25 cellular contexts compared by ENCODE assay signal in genomic region chr4:17072483-17072882, GRCh38.
DNase-seq lines count a peak whose midpoint lies in the region; ATAC-seq, FAIRE-seq and TF ChIP-seq lines count a peak whose summit lies in the region.
"Had no signal": no experiment of that assay in that cellular context is flagged by ENCODE, and none has a peak within 500 bp of the region (broad histone marks: within the 10 kb centered on the region; RNA-seq: fewer than 3 reads in every experiment).

No MANE protein-coding gene starts in this region.

- H4K20me1 ChIP-seq in HepG2 (ENCODE audit: insufficient read depth, low read length) (no peaks in the 10 kb centered on the region), fibroblast of lung (ENCODE audit: control insufficient read depth, extremely low read depth, insufficient read depth, low read length) (no peaks in the 10 kb centered on the region)

- no peak for ATAC-seq in HepG2
- ATAC-seq: stimulated activated naive CD8-positive, alpha-beta T cell treated with anti-CD3 and anti-CD28 coated beads, Interleukin-15, amount 100 ng/mL, for 72 hours had no signal

- no TSS peak for BruUV-seq in HepG2 (replicated peaks; lab: Mats Ljungman, UMichigan)

- H3K27ac ChIP-seq in liver (ENCODE audit: low read depth in 1 of 2, low read length in 2 of 2) (no peak overlapping the region), HepG2 (ENCODE audit: extremely low read length, insufficient read depth, low read length) (no peak overlapping the region), fibroblast of lung (ENCODE audit: insufficient read depth, low read length) (no peak overlapping the region)
- H3K27ac ChIP-seq: SJCRH30, tibial artery had no signal

- no peak for FAIRE-seq in HepG2 (lab: Jason Lieb, UNC)
- FAIRE-seq: A204.1, bronchial epithelial cell, H54, TTC549 had no signal

- H3K27me3 ChIP-seq in liver (ENCODE audit: control insufficient read depth in 4 of 4, insufficient read depth in 4 of 4, low read length in 3 of 4), result no peaks in the 10 kb centered on the region
- H3K27me3 ChIP-seq in HepG2 (ENCODE audit: control insufficient read depth in 1 of 2, insufficient read depth in 2 of 2, low read length in 2 of 2), result no peaks in the 10 kb centered on the region
- H3K27me3 ChIP-seq in fibroblast of lung (ENCODE audit: control insufficient read depth, insufficient read depth, low read length), result no peaks in the 10 kb centered on the region
- H3K27me3 ChIP-seq: SJCRH30, tibial artery had no signal

- no peaks in the 10 kb centered on the region for H3K9me3 ChIP-seq in liver (ENCODE audit: control insufficient read depth in 4 of 4, low read length in 3 of 4)
- H3K9me3 ChIP-seq in HepG2 (ENCODE audit: low read length), result no peaks in the 10 kb centered on the region
- H3K9me3 ChIP-seq in fibroblast of lung (ENCODE audit: control insufficient read depth, insufficient read depth, low read depth, low read length), result no peaks in the 10 kb centered on the region
- H3K9me3 ChIP-seq: SJCRH30, tibial artery had no signal

- intact Hi-C loops in HepG2 (cut with micrococcal nuclease; ENCODE audit: unreplicated experiment), result no loop called here

- TF ChIP-seq CTCF in liver (IDR thresholded peaks at IDR 0.05; ENCODE audit: low read depth, low read length, missing input control), result no peak
- no peak for TF ChIP-seq CTCF in HepG2 (CRISPR knock-in tag; IDR thresholded peaks at IDR 0.05)
- TF ChIP-seq CTCF in fibroblast of lung (conservative IDR thresholded peaks at IDR 0.05 in 1 of 2, IDR thresholded peaks at IDR 0.05 in 1 of 2; ENCODE audit: low read depth in 1 of 2, low read length in 2 of 2), result no peak

- H3K4me3 ChIP-seq in liver (ENCODE audit: low read depth in 1 of 3, low read length in 3 of 3), result no peak overlapping the region
- H3K4me3 ChIP-seq in HepG2 (replicated peaks in 1 of 3; ENCODE audit: insufficient read depth in 1 of 3, low read depth in 2 of 3, low read length in 3 of 3), result no peak overlapping the region
- no peak overlapping the region for H3K4me3 ChIP-seq in fibroblast of lung (replicated peaks in 1 of 4; ENCODE audit: control extremely low read depth in 1 of 4, insufficient read depth in 1 of 4, low read depth in 3 of 4, low read length in 4 of 4)
- H3K4me3 ChIP-seq: SJCRH30, tibial artery had no signal

- no peak overlapping the region for H3K9ac ChIP-seq in liver (ENCODE audit: low read depth in 1 of 2, low read length in 2 of 2)
- H3K9ac ChIP-seq in HepG2 (ENCODE audit: insufficient read depth, low read depth, low read length), result no peak overlapping the region
- no peak overlapping the region for H3K9ac ChIP-seq in fibroblast of lung (ENCODE audit: insufficient read depth, low read length)

- H3K79me2 ChIP-seq in HepG2 (ENCODE audit: insufficient read depth, low read length) (no peaks in the 10 kb centered on the region), fibroblast of lung (ENCODE audit: control insufficient read depth, insufficient read depth, low read length) (no peaks in the 10 kb centered on the region)

- POLR2A ChIA-PET in HepG2 (lab: Yijun Ruan, JAX), result no interaction called here

- no peaks in the 10 kb centered on the region for H3K36me3 ChIP-seq in liver (ENCODE audit: control insufficient read depth in 4 of 4, insufficient read depth in 3 of 4, low read depth in 1 of 4, low read length in 3 of 4)
- no peaks in the 10 kb centered on the region for H3K36me3 ChIP-seq in HepG2 (replicated peaks in 1 of 2; ENCODE audit: control insufficient read depth in 1 of 2, insufficient read depth in 2 of 2, low read length in 2 of 2)
- no peaks in the 10 kb centered on the region for H3K36me3 ChIP-seq in fibroblast of lung (ENCODE audit: control insufficient read depth, insufficient read depth, low read length)
- H3K36me3 ChIP-seq: SJCRH30, tibial artery had no signal

- H3K4me1 ChIP-seq in liver (ENCODE audit: control insufficient read depth in 4 of 4, insufficient read depth in 4 of 4, low read length in 3 of 4) (no peaks in the 10 kb centered on the region), HepG2 (ENCODE audit: insufficient read depth, low read length) (no peaks in the 10 kb centered on the region), fibroblast of lung (ENCODE audit: control insufficient read depth, extremely low read depth, insufficient read depth, low read length) (peaks cover 9% of the 10 kb centered on the region)
- H3K4me1 ChIP-seq: SJCRH30 had no signal

- TF ChIP-seq RAD21 in liver (IDR thresholded peaks at IDR 0.05) (peak in 1 of 2 donors; percentile 27), HepG2 (CRISPR knock-in tag; IDR thresholded peaks at IDR 0.05) (no peak)

- no peak for TF ChIP-seq EP300 in HepG2 (IDR thresholded peaks at IDR 0.05; ENCODE audit: low read depth in 2 of 2, low read length in 2 of 2)
- TF ChIP-seq EP300 in HepG2 (CRISPR knock-in tag; IDR thresholded peaks at IDR 0.05; ENCODE audit: borderline replicate concordance), result no peak

- DNase-seq in HepG2 (ENCODE audit: low spot score) (no peak), fibroblast of lung (ENCODE audit: low read depth in 2 of 2) (peak in 1 of 2 donors; percentile 60), islet precursor cell (peak; percentile 68), NCI-H1092 (lab: John Stamatoyannopoulos, UW) (no peak), NCI-H1436 (lab: John Stamatoyannopoulos, UW) (no peak), foreskin melanocyte (no peak), GF-D8 (lab: John Stamatoyannopoulos, UW) (no peak)
- DNase-seq: activated CD4-positive, alpha-beta T cell treated with anti-CD3 and anti-CD28 coated beads, Interleukin-2, amount 50 U/mL, for 4 hours; activated naive CD4-positive, alpha-beta T cell treated with Interleukin-2 at 50 U/mL for 16 hours; CD8-positive, alpha-beta memory T cell; glutamatergic neuron; NCI-H1048; NCI-H187; NCI-H526; NK-92 treated with Interleukin-12 subunit alpha and Interleukin-12 subunit beta, amount 100 ng/mL, for 24 hours; occipital lobe; SJCRH30; stimulated activated CD8-positive, alpha-beta memory T cell treated with anti-CD3 and anti-CD28 coated beads, Interleukin-4, amount 100 ng/mL, for 48 hours; stimulated activated naive CD8-positive, alpha-beta T cell treated with anti-CD3 and anti-CD28 coated beads, Interleukin-15, amount 100 ng/mL, for 72 hours; tibial artery had no signal

- no peak overlapping the region for H3K4me2 ChIP-seq in HepG2 (ENCODE audit: low read depth, low read length)
- no peak overlapping the region for H3K4me2 ChIP-seq in fibroblast of lung (ENCODE audit: extremely low read depth, insufficient read depth, low read length)

- in situ Hi-C loops in HepG2 (cut with HindIII; ENCODE audit: extremely low pct_ligation_motif_present, low pct_unique_long_range_greater_than_20kb), result no loop called here

- 50% methylated on average over 3 of the region's 3 CpGs for WGBS in liver
- 5% methylated on average over 3 of the region's 3 CpGs for WGBS in HepG2 (ENCODE audit: low lambda C conversion rate)

- TF ChIP-seq POLR2A in HepG2 (IDR thresholded peaks at IDR 0.05; ENCODE audit: insufficient read depth in 1 of 2, low read depth in 2 of 2, low read length in 2 of 2), result no peak

- H2AFZ ChIP-seq in HepG2 (ENCODE audit: low read length), result no peak overlapping the region
- peak overlapping the region; percentile 31 for H2AFZ ChIP-seq in fibroblast of lung (ENCODE audit: low read length)

- CTCF ChIA-PET in HepG2 (lab: Yijun Ruan, JAX; ENCODE audit: low intra/inter-chr PET ratio, low total read pairs), result no interaction called here

TF ChIP-seq in liver, 16 proteins besides CTCF, POLR2A, EP300 and RAD21:
- TF ChIP-seq FOXA2 (IDR thresholded peaks at IDR 0.05) (no peak), NR2F2 (IDR thresholded peaks at IDR 0.05) (peak; percentile 75), SP1 (IDR thresholded peaks at IDR 0.05) (peak; percentile 9)
TF ChIP-seq in liver: peak in this region for 2.

TF ChIP-seq in HepG2, 621 proteins besides CTCF, POLR2A, EP300 and RAD21:
- TF ChIP-seq, protein P1, sequence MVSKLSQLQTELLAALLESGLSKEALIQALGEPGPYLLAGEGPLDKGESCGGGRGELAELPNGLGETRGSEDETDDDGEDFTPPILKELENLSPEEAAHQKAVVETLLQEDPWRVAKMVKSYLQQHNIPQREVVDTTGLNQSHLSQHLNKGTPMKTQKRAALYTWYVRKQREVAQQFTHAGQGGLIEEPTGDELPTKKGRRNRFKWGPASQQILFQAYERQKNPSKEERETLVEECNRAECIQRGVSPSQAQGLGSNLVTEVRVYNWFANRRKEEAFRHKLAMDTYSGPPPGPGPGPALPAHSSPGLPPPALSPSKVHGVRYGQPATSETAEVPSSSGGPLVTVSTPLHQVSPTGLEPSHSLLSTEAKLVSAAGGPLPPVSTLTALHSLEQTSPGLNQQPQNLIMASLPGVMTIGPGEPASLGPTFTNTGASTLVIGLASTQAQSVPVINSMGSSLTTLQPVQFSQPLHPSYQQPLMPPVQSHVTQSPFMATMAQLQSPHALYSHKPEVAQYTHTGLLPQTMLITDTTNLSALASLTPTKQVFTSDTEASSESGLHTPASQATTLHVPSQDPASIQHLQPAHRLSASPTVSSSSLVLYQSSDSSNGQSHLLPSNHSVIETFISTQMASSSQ (IDR thresholded peaks at IDR 0.05; ENCODE audit: low read depth), result no peak
- TF ChIP-seq, protein P1 (CRISPR knock-in tag; IDR thresholded peaks at IDR 0.05; ENCODE audit: borderline replicate concordance), result no peak
- TF ChIP-seq PREB (CRISPR knock-in tag; IDR thresholded peaks at IDR 0.05), result no peak
